16 cellular contexts compared by ENCODE assay signal in genomic region chr3:99626415-99626788, GRCh38.
DNase-seq lines count a peak whose midpoint lies in the region; ATAC-seq lines count a peak whose summit lies in the region.
"Had no signal": no experiment of that assay in that cellular context is flagged by ENCODE, and none has a peak within 500 bp of the region (broad histone marks: within the 10 kb centered on the region; RNA-seq: fewer than 3 reads in every experiment).

No MANE protein-coding gene starts in this region.

- H3K4me1 ChIP-seq in adipocyte (ENCODE audit: control insufficient read depth, insufficient read depth, low read length), result peaks cover 8% of the 10 kb centered on the region
- H3K4me1 ChIP-seq: suprapubic skin had no signal

- no peaks in the 10 kb centered on the region for H3K27me3 ChIP-seq in adipocyte (replicated peaks; ENCODE audit: control insufficient read depth, insufficient read depth, low read length)
- H3K27me3 ChIP-seq: suprapubic skin had no signal

- H3K9me3 ChIP-seq in adipocyte (ENCODE audit: control insufficient read depth, low read length), result no peaks in the 10 kb centered on the region
- H3K9me3 ChIP-seq: SK-N-SH, suprapubic skin had no signal

- DNase-seq in adipocyte (ENCODE audit: low read depth) (peak; percentile 49), SHP77 treated with DMSO at 0.1 percent for 48 hours (lab: John Stamatoyannopoulos, UW) (no peak), GM19240 (ENCODE audit: insufficient read length, low spot score) (no peak), NCI-H524 (lab: John Stamatoyannopoulos, UW) (no peak)
- DNase-seq: effector CD4-positive, alpha-beta T cell; foreskin melanocyte; left colon; NCI-H1417; SK-N-SH had no signal

- H3K4me3 ChIP-seq in adipocyte (ENCODE audit: low read length), result no peak overlapping the region
- H3K4me3 ChIP-seq: GM23338, suprapubic skin had no signal

- ATAC-seq in GM18868 (IDR thresholded peaks at IDR 0.05; ENCODE audit: unreplicated experiment) (peak; percentile 70), GM21447 (IDR thresholded peaks at IDR 0.05; ENCODE audit: unreplicated experiment) (peak; percentile 59), HG03064 (IDR thresholded peaks at IDR 0.05; ENCODE audit: low read depth, unreplicated experiment) (peak; percentile 48)
- ATAC-seq: activated CD4-positive, CD25-positive, alpha-beta regulatory T cell treated with anti-CD3 and anti-CD28 coated beads, Interleukin-2, amount 50 U/mL, for 24 hours; GM23338; left colon; natural killer cell treated with Interleukin-12 subunit alpha and Interleukin-12 subunit beta and Interleukin-15 and Interleukin-18, amount 100 ng/mL, for 72 hours had no signal

- H3K9ac ChIP-seq in adipocyte (ENCODE audit: low read length), result no peak overlapping the region
- H3K9ac ChIP-seq: SK-N-SH had no signal

- H3K36me3 ChIP-seq in adipocyte (ENCODE audit: control insufficient read depth, insufficient read depth, low read length, severe bottlenecking), result no peaks in the 10 kb centered on the region
- H3K36me3 ChIP-seq: suprapubic skin had no signal
